23 cellular contexts compared by ENCODE assay signal in genomic region chr2:16034975-16035746, GRCh38.
"Had no signal": no experiment of that assay in that cellular context is flagged by ENCODE, and none has a peak within 500 bp of the region (broad histone marks: within the 10 kb centered on the region; RNA-seq: fewer than 3 reads in every experiment).

No MANE protein-coding gene starts in this region.

- DNase-seq: colonic mucosa; dermis blood vessel endothelial cell; effector memory CD8-positive, alpha-beta T cell; erythroblast; gastrocnemius medialis; left ventricle myocardium superior; lower lobe of right lung; natural killer cell; occipital lobe; pancreas; right lobe of liver; small intestine; stimulated activated CD4-positive, alpha-beta T cell treated with anti-CD3 and anti-CD28 coated beads, Interleukin-15, amount 100 ng/mL, for 24 hours; stimulated activated CD4-positive, alpha-beta T cell treated with anti-CD3 and anti-CD28 coated beads, Interleukin-4, amount 100 ng/mL, for 1 hour; stimulated activated CD8-positive, alpha-beta memory T cell treated with anti-CD3 and anti-CD28 coated beads, Interleukin-4, amount 100 ng/mL, for 48 hours; stimulated activated naive CD4-positive, alpha-beta T cell; stimulated activated naive CD8-positive, alpha-beta T cell treated with anti-CD3 and anti-CD28 coated beads, Interleukin-15, amount 100 ng/mL, for 72 hours; transverse colon had no signal

- H3K9me3 Mint-ChIP-seq: natural killer cell; stimulated activated naive CD8-positive, alpha-beta T cell treated with anti-CD3 and anti-CD28 coated beads, Interleukin-15, amount 100 ng/mL, for 72 hours had no signal

- ATAC-seq: effector memory CD8-positive, alpha-beta T cell; gastrocnemius medialis; left ventricle myocardium superior; natural killer cell; pancreas; right lobe of liver; stimulated activated naive CD8-positive, alpha-beta T cell treated with anti-CD3 and anti-CD28 coated beads, Interleukin-15, amount 100 ng/mL, for 72 hours had no signal

- H3K27ac Mint-ChIP-seq: effector memory CD8-positive, alpha-beta T cell; natural killer cell; progenitor cell of endocrine pancreas; stimulated activated naive CD8-positive, alpha-beta T cell treated with anti-CD3 and anti-CD28 coated beads, Interleukin-15, amount 100 ng/mL, for 72 hours had no signal

- H3K36me3 Mint-ChIP-seq: natural killer cell had no signal

- H3K27me3 ChIP-seq: colonic mucosa, pancreas, right lobe of liver, transverse colon, vagina had no signal

- H3K9me3 ChIP-seq: colonic mucosa, gastrocnemius medialis, lower lobe of right lung, pancreas, right lobe of liver, suprapubic skin, transverse colon, vagina had no signal

- H3K4me3 ChIP-seq: colonic mucosa, gastrocnemius medialis, lower lobe of right lung, pancreas, right lobe of liver, suprapubic skin, transverse colon, vagina had no signal

- H3K4me1 Mint-ChIP-seq: natural killer cell; stimulated activated naive CD8-positive, alpha-beta T cell treated with anti-CD3 and anti-CD28 coated beads, Interleukin-15, amount 100 ng/mL, for 72 hours had no signal

- H3K27ac ChIP-seq: colonic mucosa, gastrocnemius medialis, lower lobe of right lung, pancreas, right lobe of liver, suprapubic skin, transverse colon, vagina had no signal

- H3K4me1 ChIP-seq: colonic mucosa, gastrocnemius medialis, pancreas, vagina had no signal

- H3K36me3 ChIP-seq: colonic mucosa, gastrocnemius medialis, lower lobe of right lung, pancreas, right lobe of liver, suprapubic skin, transverse colon, vagina had no signal

- FAIRE-seq: endometrium, keratinocyte, pancreas, small intestine had no signal

- H3K27me3 Mint-ChIP-seq: effector memory CD8-positive, alpha-beta T cell had no signal

- H3K4me3 Mint-ChIP-seq: effector memory CD8-positive, alpha-beta T cell; natural killer cell; stimulated activated naive CD8-positive, alpha-beta T cell treated with anti-CD3 and anti-CD28 coated beads, Interleukin-15, amount 100 ng/mL, for 72 hours had no signal
